ENCODE assay signal across 10 cellular contexts in the genomic region with DNA sequence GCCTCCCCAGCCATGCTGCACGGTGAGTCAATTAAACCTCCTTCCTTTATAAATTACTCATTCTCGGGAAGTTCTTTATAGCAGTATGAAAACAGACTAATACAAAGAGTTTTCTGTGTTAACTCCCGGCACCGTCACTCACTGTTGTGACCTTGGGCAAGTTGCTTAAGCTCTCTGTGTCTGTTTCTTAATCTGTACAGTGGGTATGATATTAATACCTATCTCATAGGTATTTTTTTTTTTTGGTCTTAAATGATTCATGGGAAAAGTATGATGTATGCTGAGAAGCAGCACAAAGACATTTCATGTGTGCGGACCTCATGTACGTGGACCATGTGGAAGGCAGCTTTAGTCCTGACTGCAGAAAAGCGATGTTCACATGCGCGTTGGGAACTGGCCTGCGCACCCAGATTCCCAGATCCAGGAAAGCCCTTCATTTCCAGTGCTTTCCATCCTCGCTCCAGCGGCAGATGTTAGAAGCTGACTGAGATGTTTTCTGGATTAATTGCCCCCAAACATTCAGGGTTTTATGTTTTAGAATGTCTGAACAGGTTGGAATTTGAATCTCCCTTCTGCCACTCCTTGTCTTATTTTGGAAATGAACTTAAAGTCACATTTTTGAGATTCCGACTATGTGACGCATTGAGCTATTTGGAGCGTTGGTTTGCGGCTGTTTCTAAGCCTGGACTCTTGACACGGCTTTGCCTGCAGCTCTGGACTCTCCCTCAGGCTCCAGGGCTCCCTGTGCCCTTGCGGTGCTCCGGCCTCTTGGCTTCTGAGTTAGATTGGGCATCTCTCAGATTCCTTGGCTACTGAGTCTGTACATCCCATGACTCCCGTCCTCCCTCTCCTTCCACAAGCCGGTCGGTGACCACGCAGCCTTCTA.
A peak's percentile ranks its signal among the peaks of the same experiment; 100 is the strongest.
DNase-seq lines count a peak whose midpoint lies in the region; ATAC-seq and TF ChIP-seq lines count a peak whose summit lies in the region.
"Had no signal": no experiment of that assay in that cellular context is flagged by ENCODE, and none has a peak within 500 bp of the region (broad histone marks: within the 10 kb centered on the region; RNA-seq: fewer than 3 reads in every experiment).

No MANE protein-coding gene starts in this region.

- no peaks in the 10 kb centered on the region for H3K36me3 Mint-ChIP-seq in activated CD4-positive, alpha-beta memory T cell treated with anti-CD3 and anti-CD28 coated beads for 36 hours
- no peaks in the 10 kb centered on the region for H3K36me3 Mint-ChIP-seq in activated CD4-positive, alpha-beta memory T cell treated with anti-CD3 and anti-CD28 coated beads, Interleukin-2, amount 10 ng/mL, durations not matched to agents 7 days and 5 days (ENCODE audit: low read depth)

- no peak overlapping the region for H3K27ac Mint-ChIP-seq in activated CD4-positive, alpha-beta memory T cell treated with anti-CD3 and anti-CD28 coated beads for 36 hours
- H3K27ac Mint-ChIP-seq in activated CD4-positive, alpha-beta memory T cell treated with anti-CD3 and anti-CD28 coated beads, Interleukin-2, amount 10 ng/mL, durations not matched to agents 7 days and 5 days, result no peak overlapping the region
- H3K27ac Mint-ChIP-seq: nephron progenitor cell had no signal

- no peak for TF ChIP-seq CTCF in vagina (IDR thresholded peaks at IDR 0.05)

- peak; percentile 35 for DNase-seq in activated CD4-positive, alpha-beta memory T cell treated with anti-CD3 and anti-CD28 coated beads for 36 hours
- no peak for DNase-seq in activated CD4-positive, alpha-beta memory T cell treated with anti-CD3 and anti-CD28 coated beads, Interleukin-2, amount 10 ng/mL, durations not matched to agents 7 days and 5 days
- DNase-seq in astrocyte of the hippocampus (ENCODE audit: low read depth, low spot score) (peak; percentile 96), right cardiac atrium (peak in 2 of 3 donors; percentile 65 to 69), vagina (ENCODE audit: extremely low spot score in 2 of 2) (no peak), iPS-NIHi11 (ENCODE audit: low spot score) (no peak), NCI-H187 (lab: John Stamatoyannopoulos, UW) (no peak), substantia nigra (lab: John Stamatoyannopoulos, UW) (no peak)
- DNase-seq: 8988T had no signal

- H3K27me3 ChIP-seq in right cardiac atrium (ENCODE audit: control insufficient read depth, insufficient read depth), result no peaks in the 10 kb centered on the region
- H3K27me3 ChIP-seq in vagina, result no peaks in the 10 kb centered on the region

- CTCF ChIA-PET in activated CD4-positive, alpha-beta memory T cell treated with anti-CD3 and anti-CD28 coated beads for 36 hours (lab: Charles Lee), result interaction anchor here (0.5 to 2.1 kb wide), 17 partner anchors 8 to 193 kb away, joined by 3 to 13 read pairs (median 4); a partner anchor contains a TSS
- CTCF ChIA-PET in activated CD4-positive, alpha-beta memory T cell treated with anti-CD3 and anti-CD28 coated beads, Interleukin-2, amount 10 ng/mL, durations not matched to agents 7 days and 5 days (lab: Charles Lee), result interaction anchor here (1.0 to 3.4 kb wide), 10 partner anchors 10 to 286 kb away, joined by 3 to 23 read pairs (median 4); a partner anchor contains a TSS

- H3K4me1 ChIP-seq in right cardiac atrium (ENCODE audit: control insufficient read depth, insufficient read depth, low read length), result no peaks in the 10 kb centered on the region
- H3K4me1 ChIP-seq in vagina, result no peaks in the 10 kb centered on the region

- intact Hi-C loops in activated CD4-positive, alpha-beta memory T cell treated with anti-CD3 and anti-CD28 coated beads for 36 hours (cut with micrococcal nuclease), result loop anchor here (1.0 to 5.0 kb wide), 3 partner anchors 47 to 148 kb away; a partner anchor contains a TSS
- intact Hi-C loops in right cardiac atrium (cut with DNase I), result loop anchor here in 2 of 4 donors (5.0 to 10.0 kb wide), 2 partner anchors 84 to 287 kb away; no protein-coding TSS in a partner anchor
- intact Hi-C loops in vagina (cut with DNase I), result no loop called here

- H3K9me3 Mint-ChIP-seq in activated CD4-positive, alpha-beta memory T cell treated with anti-CD3 and anti-CD28 coated beads for 36 hours, result no peaks in the 10 kb centered on the region
- H3K9me3 Mint-ChIP-seq in activated CD4-positive, alpha-beta memory T cell treated with anti-CD3 and anti-CD28 coated beads, Interleukin-2, amount 10 ng/mL, durations not matched to agents 7 days and 5 days, result no peaks in the 10 kb centered on the region

- POLR2A ChIA-PET in activated CD4-positive, alpha-beta memory T cell treated with anti-CD3 and anti-CD28 coated beads for 36 hours (lab: Charles Lee), result no interaction called here
- POLR2A ChIA-PET in activated CD4-positive, alpha-beta memory T cell treated with anti-CD3 and anti-CD28 coated beads, Interleukin-2, amount 10 ng/mL, durations not matched to agents 7 days and 5 days (lab: Charles Lee), result no interaction called here

- H3K4me3 Mint-ChIP-seq in activated CD4-positive, alpha-beta memory T cell treated with anti-CD3 and anti-CD28 coated beads for 36 hours, result no peak overlapping the region
- no peak overlapping the region for H3K4me3 Mint-ChIP-seq in activated CD4-positive, alpha-beta memory T cell treated with anti-CD3 and anti-CD28 coated beads, Interleukin-2, amount 10 ng/mL, durations not matched to agents 7 days and 5 days
- H3K4me3 Mint-ChIP-seq: nephron progenitor cell had no signal

- H3K27me3 Mint-ChIP-seq in activated CD4-positive, alpha-beta memory T cell treated with anti-CD3 and anti-CD28 coated beads for 36 hours, result peaks cover 39% of the 10 kb centered on the region
- H3K27me3 Mint-ChIP-seq in activated CD4-positive, alpha-beta memory T cell treated with anti-CD3 and anti-CD28 coated beads, Interleukin-2, amount 10 ng/mL, durations not matched to agents 7 days and 5 days, result peaks cover 21% of the 10 kb centered on the region

- H3K4me1 Mint-ChIP-seq in activated CD4-positive, alpha-beta memory T cell treated with anti-CD3 and anti-CD28 coated beads for 36 hours (ENCODE audit: low read depth), result peaks cover 19% of the 10 kb centered on the region
- peaks cover 8% of the 10 kb centered on the region for H3K4me1 Mint-ChIP-seq in activated CD4-positive, alpha-beta memory T cell treated with anti-CD3 and anti-CD28 coated beads, Interleukin-2, amount 10 ng/mL, durations not matched to agents 7 days and 5 days

- ATAC-seq in right cardiac atrium, result peak; percentile 59 to 65

- H3K27ac ChIP-seq in right cardiac atrium (ENCODE audit: low read length) (peak overlapping the region; percentile 70), vagina (peak overlapping the region; percentile 49), substantia nigra (ENCODE audit: low read depth, low read length, poor library complexity, severe bottlenecking) (no peak overlapping the region)

- TF ChIP-seq POLR2A in vagina (IDR thresholded peaks at IDR 0.05), result no peak

- WGBS in right cardiac atrium, result 57% methylated on average over 23 of the region's 23 CpGs

- no peak overlapping the region for H3K4me3 ChIP-seq in right cardiac atrium (ENCODE audit: low read length)
- no peak overlapping the region for H3K4me3 ChIP-seq in vagina

- H3K9me3 ChIP-seq in right cardiac atrium (ENCODE audit: control insufficient read depth, low read length), result no peaks in the 10 kb centered on the region
- H3K9me3 ChIP-seq in vagina, result no peaks in the 10 kb centered on the region

- H3K36me3 ChIP-seq in vagina, result no peaks in the 10 kb centered on the region

Comparison
In these comparisons a context has a peak if more than half of its experiments do, and no peak if none do; other contexts are left out.
1. DNase-seq: peak in activated CD4-positive, alpha-beta memory T cell treated with anti-CD3 and anti-CD28 coated beads for 36 hours (single experiment), astrocyte of the hippocampus (single experiment) and right cardiac atrium (2 of 3); none in activated CD4-positive, alpha-beta memory T cell treated with anti-CD3 and anti-CD28 coated beads, Interleukin-2, amount 10 ng/mL, durations not matched to agents 7 days and 5 days (single experiment), vagina (0 of 2), iPS-NIHi11 (single experiment), NCI-H187 (0 of 2) and substantia nigra (0 of 49).